Comparison of ENCODE assay signal across 13 cellular contexts in genomic region chr3:4772858-4773257, GRCh38.
A peak's percentile ranks its signal among the peaks of the same experiment; 100 is the strongest.
DNase-seq lines count a peak whose midpoint lies in the region; ATAC-seq and TF ChIP-seq lines count a peak whose summit lies in the region.
"Had no signal": no experiment of that assay in that cellular context is flagged by ENCODE, and none has a peak within 500 bp of the region (broad histone marks: within the 10 kb centered on the region; RNA-seq: fewer than 3 reads in every experiment).

No MANE protein-coding gene starts in this region.

- H3K56ac ChIP-seq in H9 (ENCODE audit: insufficient read length, low read depth, low read length), result no peak overlapping the region

- H3K18ac ChIP-seq in H9 (ENCODE audit: insufficient read length, low read depth, low read length), result no peak overlapping the region

- no peak overlapping the region for H3K4me2 ChIP-seq in H9 (ENCODE audit: insufficient read depth, insufficient read length, low read length)

- H3K23me2 ChIP-seq in H9 (ENCODE audit: insufficient read length, low read depth, low read length, poor library complexity, severe bottlenecking), result no peaks in the 10 kb centered on the region

- H4K8ac ChIP-seq in H9 (replicated peaks; ENCODE audit: insufficient read length, low read depth, low read length), result peak overlapping the region; percentile 53

- H3K27ac ChIP-seq in H9 (ENCODE audit: insufficient read length, low read depth, low read length) (no peak overlapping the region), layer of hippocampus (ENCODE audit: low read depth, low read length) (peak overlapping the region; percentile 60)
- no peak overlapping the region for H3K27ac ChIP-seq in CD4-positive, alpha-beta T cell (ENCODE audit: low read depth, low read length)

- no peak overlapping the region for H4K5ac ChIP-seq in H9 (ENCODE audit: insufficient read length, low read depth, low read length)

- H2BK20ac ChIP-seq in H9 (ENCODE audit: low read depth, low read length, poor library complexity, severe bottlenecking), result no peak overlapping the region

- CTCF ChIA-PET in activated CD8-positive, alpha-beta T cell treated with anti-CD3 and anti-CD28 coated beads, Interleukin-2, amount 10 ng/mL, durations not matched to agents 7 days and 5 days (lab: Charles Lee), result interaction anchor here (0.6 to 1.0 kb wide), 2 partner anchors 25 to 109 kb away, joined by 3 read pairs; no protein-coding TSS in a partner anchor
- CTCF ChIA-PET in CD4-positive, alpha-beta T cell (lab: Charles Lee), result no interaction called here

- H3K9ac ChIP-seq in H9 (ENCODE audit: extremely low read depth, insufficient read length, low read length), result no peak overlapping the region

- H3K36me3 Mint-ChIP-seq in H9 (ENCODE audit: insufficient read depth in 1 of 3, low read depth in 3 of 3), result no peaks in the 10 kb centered on the region
- peaks cover 77% of the 10 kb centered on the region for H3K36me3 Mint-ChIP-seq in activated CD8-positive, alpha-beta T cell treated with anti-CD3 and anti-CD28 coated beads, Interleukin-2, amount 10 ng/mL, durations not matched to agents 7 days and 5 days (ENCODE audit: low read depth)
- peaks cover 59% of the 10 kb centered on the region for H3K36me3 Mint-ChIP-seq in stimulated activated memory B cell treated with anti-CD40 and anti-IgM and Interleukin-4, amounts not matched to agents 10 μg/mL and 1 μg/mL and 100 μg/mL, for 72 hours
- H3K36me3 Mint-ChIP-seq in CD4-positive, alpha-beta T cell (ENCODE audit: low read depth), result peaks cover 88% of the 10 kb centered on the region

- no peak overlapping the region for H3K14ac ChIP-seq in H9 (ENCODE audit: insufficient read depth, low read length)

- H3K9me3 Mint-ChIP-seq in H9, result no peaks in the 10 kb centered on the region
- no peaks in the 10 kb centered on the region for H3K9me3 Mint-ChIP-seq in activated CD8-positive, alpha-beta T cell treated with anti-CD3 and anti-CD28 coated beads, Interleukin-2, amount 10 ng/mL, durations not matched to agents 7 days and 5 days (ENCODE audit: insufficient read depth)
- H3K9me3 Mint-ChIP-seq in stimulated activated memory B cell treated with anti-CD40 and anti-IgM and Interleukin-4, amounts not matched to agents 10 μg/mL and 1 μg/mL and 100 μg/mL, for 72 hours, result no peaks in the 10 kb centered on the region
- no peaks in the 10 kb centered on the region for H3K9me3 Mint-ChIP-seq in CD4-positive, alpha-beta T cell
- H3K9me3 Mint-ChIP-seq: CD8-positive, alpha-beta memory T cell; IgD-negative memory B cell; immature natural killer cell had no signal

- intact Hi-C loops in CD4-positive, alpha-beta T cell (cut with DNase I, micrococcal nuclease), result no loop called here

- H3K4ac ChIP-seq in H9 (ENCODE audit: low read depth, low read length), result no peak overlapping the region

- H3K79me1 ChIP-seq in H9 (ENCODE audit: insufficient read depth, low read depth, low read length, poor library complexity, severe bottlenecking), result no peaks in the 10 kb centered on the region

- no CpG with 5 or more reads among the region's 9 CpGs for WGBS in H9 (ENCODE audit: extremely low coverage, insufficient read length, low lambda C conversion rate)

- H2BK12ac ChIP-seq in H9 (ENCODE audit: insufficient read length, low read depth, low read length), result no peak overlapping the region

- H2AFZ ChIP-seq in H9 (ENCODE audit: low read length), result no peak overlapping the region

- H2BK15ac ChIP-seq in H9 (ENCODE audit: low read depth, low read length), result no peak overlapping the region

- H2AK5ac ChIP-seq in H9 (ENCODE audit: insufficient read length, low read length), result no peak overlapping the region

- no peak for TF ChIP-seq CTCF in H9 (conservative IDR thresholded peaks at IDR 0.05)
- no peak for TF ChIP-seq CTCF in CD4-positive, alpha-beta T cell (IDR thresholded peaks at IDR 0.05)

- H2BK5ac ChIP-seq in H9 (ENCODE audit: insufficient read length, low read length), result no peak overlapping the region

- H2BK120ac ChIP-seq in H9 (ENCODE audit: low read depth, low read length, poor library complexity, severe bottlenecking), result no peak overlapping the region

- POLR2A ChIA-PET in activated CD8-positive, alpha-beta T cell treated with anti-CD3 and anti-CD28 coated beads, Interleukin-2, amount 10 ng/mL, durations not matched to agents 7 days and 5 days (lab: Charles Lee), result interaction anchor here (0.6 kb wide), 1 partner anchor 63 kb away, joined by 3 read pairs; no protein-coding TSS in a partner anchor
- POLR2A ChIA-PET in CD4-positive, alpha-beta T cell (lab: Charles Lee), result no interaction called here

- H3K4me1 Mint-ChIP-seq in H9, result no peaks in the 10 kb centered on the region
- H3K4me1 Mint-ChIP-seq in activated CD8-positive, alpha-beta T cell treated with anti-CD3 and anti-CD28 coated beads, Interleukin-2, amount 10 ng/mL, durations not matched to agents 7 days and 5 days (ENCODE audit: low read depth), result peaks cover 71% of the 10 kb centered on the region
- peaks cover 27% of the 10 kb centered on the region for H3K4me1 Mint-ChIP-seq in stimulated activated memory B cell treated with anti-CD40 and anti-IgM and Interleukin-4, amounts not matched to agents 10 μg/mL and 1 μg/mL and 100 μg/mL, for 72 hours
- no peaks in the 10 kb centered on the region for H3K4me1 Mint-ChIP-seq in CD4-positive, alpha-beta T cell (ENCODE audit: low read depth)
- H3K4me1 Mint-ChIP-seq: IgD-negative memory B cell had no signal

- no peak for ATAC-seq in activated CD8-positive, alpha-beta T cell treated with anti-CD3 and anti-CD28 coated beads, Interleukin-2, amount 10 ng/mL, durations not matched to agents 7 days and 5 days
- no peak for ATAC-seq in stimulated activated memory B cell treated with anti-CD40 and anti-IgM and Interleukin-4, amounts not matched to agents 10 μg/mL and 1 μg/mL and 100 μg/mL, for 72 hours
- ATAC-seq in CD4-positive, alpha-beta T cell (ENCODE audit: poor library complexity), result no peak
- no peak for ATAC-seq in GM18498 (IDR thresholded peaks at IDR 0.05; ENCODE audit: unreplicated experiment)

- no peak overlapping the region for H3T11ph ChIP-seq in H9 (ENCODE audit: low read length)

- H3K27me3 Mint-ChIP-seq in H9 (ENCODE audit: low read depth), result no peaks in the 10 kb centered on the region
- H3K27me3 Mint-ChIP-seq in activated CD8-positive, alpha-beta T cell treated with anti-CD3 and anti-CD28 coated beads, Interleukin-2, amount 10 ng/mL, durations not matched to agents 7 days and 5 days (ENCODE audit: low read depth), result no peaks in the 10 kb centered on the region
- H3K27me3 Mint-ChIP-seq in stimulated activated memory B cell treated with anti-CD40 and anti-IgM and Interleukin-4, amounts not matched to agents 10 μg/mL and 1 μg/mL and 100 μg/mL, for 72 hours, result no peaks in the 10 kb centered on the region
- no peaks in the 10 kb centered on the region for H3K27me3 Mint-ChIP-seq in CD4-positive, alpha-beta T cell
- H3K27me3 Mint-ChIP-seq: CD8-positive, alpha-beta memory T cell; IgD-negative memory B cell had no signal

- H3K4me3 Mint-ChIP-seq in H9, result no peak overlapping the region
- no peak overlapping the region for H3K4me3 Mint-ChIP-seq in activated CD8-positive, alpha-beta T cell treated with anti-CD3 and anti-CD28 coated beads, Interleukin-2, amount 10 ng/mL, durations not matched to agents 7 days and 5 days
- no peak overlapping the region for H3K4me3 Mint-ChIP-seq in stimulated activated memory B cell treated with anti-CD40 and anti-IgM and Interleukin-4, amounts not matched to agents 10 μg/mL and 1 μg/mL and 100 μg/mL, for 72 hours
- H3K4me3 Mint-ChIP-seq in CD4-positive, alpha-beta T cell, result no peak overlapping the region
- H3K4me3 Mint-ChIP-seq: CD8-positive, alpha-beta memory T cell; immature natural killer cell had no signal

- H4K20me1 ChIP-seq in H9 (ENCODE audit: control insufficient read depth, insufficient read depth, insufficient read length), result no peaks in the 10 kb centered on the region

- H3K4me1 ChIP-seq in H9 (ENCODE audit: insufficient read depth, low read length), result no peaks in the 10 kb centered on the region

- H3K27ac Mint-ChIP-seq in H9, result peak overlapping the region in 2 of 3 experiments; percentile 40 to 79; a peak in 1 of 7 replicates
- H3K27ac Mint-ChIP-seq in activated CD8-positive, alpha-beta T cell treated with anti-CD3 and anti-CD28 coated beads, Interleukin-2, amount 10 ng/mL, durations not matched to agents 7 days and 5 days, result peak overlapping the region; percentile 71
- peak overlapping the region; percentile 62 for H3K27ac Mint-ChIP-seq in stimulated activated memory B cell treated with anti-CD40 and anti-IgM and Interleukin-4, amounts not matched to agents 10 μg/mL and 1 μg/mL and 100 μg/mL, for 72 hours
- no peak overlapping the region for H3K27ac Mint-ChIP-seq in CD4-positive, alpha-beta T cell
- H3K27ac Mint-ChIP-seq: IgD-negative memory B cell had no signal

- H3K27me3 ChIP-seq in H9 (ENCODE audit: insufficient read depth, low read length), result no peaks in the 10 kb centered on the region
- H3K27me3 ChIP-seq in layer of hippocampus (ENCODE audit: control insufficient read depth, insufficient read depth, low read length), result no peaks in the 10 kb centered on the region
- H3K27me3 ChIP-seq in CD4-positive, alpha-beta T cell (ENCODE audit: control insufficient read depth, insufficient read depth, low read length), result no peaks in the 10 kb centered on the region

- no peak overlapping the region for H4K91ac ChIP-seq in H9 (ENCODE audit: insufficient read length, low read depth, low read length)

- H3K9me3 ChIP-seq in H9 (ENCODE audit: control insufficient read depth, low read depth, low read length), result no peaks in the 10 kb centered on the region
- H3K9me3 ChIP-seq in CD4-positive, alpha-beta T cell (ENCODE audit: control insufficient read depth, low read length), result no peaks in the 10 kb centered on the region

- DNase-seq in H9 (no peak), occipital lobe (lab: John Stamatoyannopoulos, UW) (no peak), NCI-H1105 treated with DMSO at 0.1 percent for 48 hours (lab: John Stamatoyannopoulos, UW) (no peak)
- no peak for DNase-seq in activated CD8-positive, alpha-beta T cell treated with anti-CD3 and anti-CD28 coated beads, Interleukin-2, amount 10 ng/mL, durations not matched to agents 7 days and 5 days
- DNase-seq in CD4-positive, alpha-beta T cell, result no peak
- DNase-seq: activated effector memory CD4-positive, alpha-beta T cell treated with anti-CD3 and anti-CD28 coated beads, Interleukin-2, amount 50 U/mL, for 16 hours; CD8-positive, alpha-beta memory T cell; immature natural killer cell; NCI-H774 had no signal

- no peak overlapping the region for H3K23ac ChIP-seq in H9 (ENCODE audit: insufficient read length, low read depth, low read length)

- H3K79me2 ChIP-seq in H9 (ENCODE audit: insufficient read depth, low read length), result no peaks in the 10 kb centered on the region
